In the genomic region with DNA sequence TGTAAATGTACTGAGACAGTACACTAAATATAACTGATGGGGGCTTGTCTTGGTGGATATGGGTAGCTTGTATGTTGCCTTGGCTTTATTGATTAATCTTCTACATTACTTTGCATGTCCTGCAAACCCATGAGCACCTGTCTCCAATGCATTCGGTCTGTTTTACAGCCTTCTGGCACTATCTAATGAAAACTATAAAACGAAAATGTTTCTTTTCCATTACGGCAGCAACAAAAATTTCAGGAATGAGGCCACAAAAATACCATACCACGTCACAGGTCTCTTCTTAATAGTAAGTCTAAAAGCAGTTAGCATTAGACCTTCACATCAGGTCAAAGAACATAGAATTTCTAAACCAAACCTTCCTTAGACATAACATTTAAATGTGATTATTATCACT, we compare ENCODE assay signal across 16 cellular contexts. TPM values are rescaled to one million over a fixed set of nuclear protein-coding genes. Genes with fewer than 3 reads are reported as not detected.
DNase-seq lines count a peak whose midpoint lies in the region; ATAC-seq and TF ChIP-seq lines count a peak whose summit lies in the region.
"Had no signal": no experiment of that assay in that cellular context is flagged by ENCODE, and none has a peak within 500 bp of the region (broad histone marks: within the 10 kb centered on the region; RNA-seq: fewer than 3 reads in every experiment).

No MANE protein-coding gene starts in this region.

- H3K4me3 Mint-ChIP-seq in chondrocyte (ENCODE audit: unreplicated experiment) = no peak overlapping the region
- H3K4me3 Mint-ChIP-seq: CD8-positive, alpha-beta T cell had no signal

- H3K79me1 ChIP-seq in mesenchymal stem cell (replicated peaks; ENCODE audit: low read length, poor library complexity, severe bottlenecking) = peaks cover 1% of the 10 kb centered on the region

- DNase-seq in HS-27A (ENCODE audit: low read depth) = peak; percentile 68
- DNase-seq in chondrocyte (ENCODE audit: low spot score) = no peak
- no peak for DNase-seq in mesenchymal stem cell
- no peak for DNase-seq in SW 1271 (lab: John Stamatoyannopoulos, UW)
- no peak for DNase-seq in sigmoid colon
- no peak for DNase-seq in cerebellum (ENCODE audit: low spot score)
- DNase-seq: CD8-positive, alpha-beta T cell; DMS79; GDM1; GOT3; KBM-7; NCI-H1092; NCI-H1694; NCI-H510A treated with DMSO at 0.1 percent for 48 hours had no signal

- 47% methylated on average over 4 of the region's 4 CpGs for WGBS in mesenchymal stem cell
- WGBS in sigmoid colon, 2 donors = 27 to 61% methylated on average over 4 of the region's 4 CpGs

- H3K23ac ChIP-seq in mesenchymal stem cell (ENCODE audit: low read length in 2 of 2) = no peak overlapping the region

- H3K27ac ChIP-seq in mesenchymal stem cell (ENCODE audit: low read length, poor library complexity, severe bottlenecking) (peak overlapping the region; percentile 49), sigmoid colon (no peak overlapping the region)

- H2BK15ac ChIP-seq in mesenchymal stem cell (ENCODE audit: low read depth, poor library complexity, severe bottlenecking) = no peak overlapping the region

- H2BK5ac ChIP-seq in mesenchymal stem cell (ENCODE audit: low read depth, low read length, poor library complexity, severe bottlenecking) = no peak overlapping the region

- H3K27ac Mint-ChIP-seq in chondrocyte (ENCODE audit: unreplicated experiment) = peak overlapping the region; percentile 66
- H3K27ac Mint-ChIP-seq: CD8-positive, alpha-beta T cell had no signal

- H4K8ac ChIP-seq in mesenchymal stem cell (ENCODE audit: low read length) = no peak overlapping the region

- H3K4me1 ChIP-seq in mesenchymal stem cell (ENCODE audit: control insufficient read depth, insufficient read depth, low read depth, low read length) (peaks cover 2% of the 10 kb centered on the region), sigmoid colon (peaks cover 0 to 10% (median 8%) of the 10 kb centered on the region in 4 donors)

- no peak for TF ChIP-seq POLR2A in sigmoid colon (IDR thresholded peaks at IDR 0.05)

- H3K27me3 Mint-ChIP-seq in chondrocyte (ENCODE audit: low read depth) = no peaks in the 10 kb centered on the region

- H2AK5ac ChIP-seq in mesenchymal stem cell (ENCODE audit: low read length, severe bottlenecking) = no peak overlapping the region

- no peak overlapping the region for H4K91ac ChIP-seq in mesenchymal stem cell (ENCODE audit: low read length)

- no peaks in the 10 kb centered on the region for H3K9me3 Mint-ChIP-seq in chondrocyte (ENCODE audit: low read depth)
- H3K9me3 Mint-ChIP-seq: CD8-positive, alpha-beta T cell had no signal

- TF ChIP-seq CTCF in chondrocyte (IDR thresholded peaks at IDR 0.05) = no peak
- no peak for TF ChIP-seq CTCF in sigmoid colon (IDR thresholded peaks at IDR 0.05)

- no peak overlapping the region for H2AFZ ChIP-seq in mesenchymal stem cell (ENCODE audit: low read depth, low read length)

- H3K9me3 ChIP-seq in mesenchymal stem cell (ENCODE audit: control insufficient read depth, low read length) (no peaks in the 10 kb centered on the region), sigmoid colon (no peaks in the 10 kb centered on the region)

- H3K36me3 ChIP-seq in mesenchymal stem cell (ENCODE audit: control insufficient read depth in 1 of 2, insufficient read depth in 2 of 2, low read depth in 1 of 2, low read length in 2 of 2) = no peaks in the 10 kb centered on the region
- H3K36me3 ChIP-seq in sigmoid colon = no peaks in the 10 kb centered on the region

- H3K27me3 ChIP-seq in mesenchymal stem cell (ENCODE audit: control insufficient read depth in 1 of 2, insufficient read depth in 1 of 2, low read length in 2 of 2) (no peaks in the 10 kb centered on the region), sigmoid colon (no peaks in the 10 kb centered on the region)

- no peak for TF ChIP-seq EP300 in sigmoid colon (IDR thresholded peaks at IDR 0.05)

- H3K4me3 ChIP-seq in mesenchymal stem cell (ENCODE audit: insufficient read depth in 1 of 2, low read depth in 1 of 2, low read length in 2 of 2) = no peak overlapping the region
- no peak overlapping the region for H3K4me3 ChIP-seq in sigmoid colon

- H3K36me3 Mint-ChIP-seq in chondrocyte (ENCODE audit: low read depth) = peaks cover 25% of the 10 kb centered on the region
- H3K36me3 Mint-ChIP-seq: CD8-positive, alpha-beta T cell had no signal

- H2BK12ac ChIP-seq in mesenchymal stem cell (ENCODE audit: low read length in 2 of 2) = no peak overlapping the region

- H3K9ac ChIP-seq in mesenchymal stem cell (ENCODE audit: low read length) = no peak overlapping the region

- no peak overlapping the region for H2BK120ac ChIP-seq in mesenchymal stem cell (ENCODE audit: low read depth, low read length)

- no peak overlapping the region for H3K18ac ChIP-seq in mesenchymal stem cell (ENCODE audit: low read depth in 1 of 2, low read length in 2 of 2)

- H3K4me1 Mint-ChIP-seq in chondrocyte (ENCODE audit: low read depth) = peaks cover 62% of the 10 kb centered on the region

- no peak overlapping the region for H3K4ac ChIP-seq in mesenchymal stem cell (ENCODE audit: low read depth in 1 of 2, low read length in 2 of 2)

- intact Hi-C loops in sigmoid colon (cut with DNase I) = no loop called here

- H3K4me2 ChIP-seq in mesenchymal stem cell (ENCODE audit: low read length, poor library complexity, severe bottlenecking) = no peak overlapping the region

- no peak overlapping the region for H3K14ac ChIP-seq in mesenchymal stem cell (ENCODE audit: low read length in 2 of 2)

- ATAC-seq in GM21717 (IDR thresholded peaks at IDR 0.05; ENCODE audit: unreplicated experiment) = no peak
- ATAC-seq: CD8-positive, alpha-beta T cell had no signal

RNA-seq across cellular contexts. Expression of a gene that starts 49.8 kb away (rescaled TPM):
- total RNA-seq in chondrocyte = 58.3 to 136 TPM (median 135 TPM) in 3 replicates
- 29.0 TPM for polyA plus RNA-seq in mesenchymal stem cell (2013, experiment 1 of 2)
- 32.5 TPM for polyA plus RNA-seq in mesenchymal stem cell (2013, experiment 2 of 2)
- 10 to 100 TPM in 1 of 4 donors, 1 to 10 TPM in 3; 2.1 to 10.5 (median 7.4) TPM for total RNA-seq in sigmoid colon
- polyA plus RNA-seq in sigmoid colon = 1 to 10 TPM in 1 of 3 donors, under 1 TPM in 1, not detected in 1; 0.23 to 1.4 TPM
- 10.5 TPM for total RNA-seq in cerebellum
- total RNA-seq: CD8-positive, alpha-beta T cell; MCF 10A had no signal
